1 cellular context compared by ENCODE assay signal in genomic region chr3:32859604-32860237, GRCh38.
TF ChIP-seq lines count a peak whose summit lies in the region.

No MANE protein-coding gene starts in this region.

TF ChIP-seq in HEK293, 187 proteins besides CTCF, POLR2A, EP300 and RAD21 (continued from another document):
- TF ChIP-seq, protein P1, sequence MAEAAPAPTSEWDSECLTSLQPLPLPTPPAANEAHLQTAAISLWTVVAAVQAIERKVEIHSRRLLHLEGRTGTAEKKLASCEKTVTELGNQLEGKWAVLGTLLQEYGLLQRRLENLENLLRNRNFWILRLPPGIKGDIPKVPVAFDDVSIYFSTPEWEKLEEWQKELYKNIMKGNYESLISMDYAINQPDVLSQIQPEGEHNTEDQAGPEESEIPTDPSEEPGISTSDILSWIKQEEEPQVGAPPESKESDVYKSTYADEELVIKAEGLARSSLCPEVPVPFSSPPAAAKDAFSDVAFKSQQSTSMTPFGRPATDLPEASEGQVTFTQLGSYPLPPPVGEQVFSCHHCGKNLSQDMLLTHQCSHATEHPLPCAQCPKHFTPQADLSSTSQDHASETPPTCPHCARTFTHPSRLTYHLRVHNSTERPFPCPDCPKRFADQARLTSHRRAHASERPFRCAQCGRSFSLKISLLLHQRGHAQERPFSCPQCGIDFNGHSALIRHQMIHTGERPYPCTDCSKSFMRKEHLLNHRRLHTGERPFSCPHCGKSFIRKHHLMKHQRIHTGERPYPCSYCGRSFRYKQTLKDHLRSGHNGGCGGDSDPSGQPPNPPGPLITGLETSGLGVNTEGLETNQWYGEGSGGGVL (tag by site-specific recombination; IDR thresholded peaks at IDR 0.05): peak; percentile 11; the same call in 1 of the 2 replicates
- no peak for TF ChIP-seq GLIS1 (tag by site-specific recombination; IDR thresholded peaks at IDR 0.05)
